In the genomic region with DNA sequence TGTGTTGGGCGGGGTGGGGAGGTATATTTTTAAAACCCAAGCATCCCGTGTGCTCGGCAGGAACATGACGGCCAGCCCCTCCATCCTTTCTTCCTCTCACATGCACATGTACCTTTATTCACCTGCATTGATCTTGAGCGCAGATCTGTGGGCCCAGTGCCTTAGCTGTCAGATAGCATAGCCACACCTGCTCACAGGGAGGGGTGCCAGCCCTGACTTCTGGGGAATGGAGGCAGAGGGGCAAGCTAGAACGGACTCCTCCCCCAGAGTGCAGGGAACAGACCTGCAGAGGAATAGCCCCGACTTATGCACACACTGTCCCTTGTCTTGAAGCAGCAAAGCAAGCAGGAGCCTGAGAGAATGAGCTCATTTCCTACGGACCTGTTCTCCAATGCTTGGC, we compare ENCODE assay signal across 2 cellular contexts.
TF ChIP-seq lines count a peak whose summit lies in the region.

No MANE protein-coding gene starts in this region.

TF ChIP-seq in GM23338, 12 proteins besides CTCF, POLR2A, EP300 and RAD21:
- TF ChIP-seq ZNF114 (CRISPR knock-in tag; IDR thresholded peaks at IDR 0.05) = no peak
- TF ChIP-seq, protein P1, sequence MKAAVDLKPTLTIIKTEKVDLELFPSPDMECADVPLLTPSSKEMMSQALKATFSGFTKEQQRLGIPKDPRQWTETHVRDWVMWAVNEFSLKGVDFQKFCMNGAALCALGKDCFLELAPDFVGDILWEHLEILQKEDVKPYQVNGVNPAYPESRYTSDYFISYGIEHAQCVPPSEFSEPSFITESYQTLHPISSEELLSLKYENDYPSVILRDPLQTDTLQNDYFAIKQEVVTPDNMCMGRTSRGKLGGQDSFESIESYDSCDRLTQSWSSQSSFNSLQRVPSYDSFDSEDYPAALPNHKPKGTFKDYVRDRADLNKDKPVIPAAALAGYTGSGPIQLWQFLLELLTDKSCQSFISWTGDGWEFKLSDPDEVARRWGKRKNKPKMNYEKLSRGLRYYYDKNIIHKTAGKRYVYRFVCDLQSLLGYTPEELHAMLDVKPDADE (IDR thresholded peaks at IDR 0.05) = no peak
- no peak for TF ChIP-seq POLR2AphosphoS5 (IDR thresholded peaks at IDR 0.05; ENCODE audit: low read depth)
- TF ChIP-seq STAT1 (IDR thresholded peaks at IDR 0.05; ENCODE audit: unreplicated experiment) = no peak
- no peak for TF ChIP-seq NANOG (IDR thresholded peaks at IDR 0.05; ENCODE audit: borderline replicate concordance)
- TF ChIP-seq EZH2phosphoT487 (IDR thresholded peaks at IDR 0.05; ENCODE audit: unreplicated experiment) = no peak
- no peak for TF ChIP-seq ZNF331 (CRISPR knock-in tag; IDR thresholded peaks at IDR 0.05; ENCODE audit: low read depth)
- no peak for TF ChIP-seq JUNB (IDR thresholded peaks at IDR 0.05; ENCODE audit: unreplicated experiment)
TF ChIP-seq in GM23338: peak in this region for 0.

TF ChIP-seq in K562, 482 proteins besides CTCF, POLR2A, EP300 and RAD21:
- TF ChIP-seq PHF21A (IDR thresholded peaks at IDR 0.05; ENCODE audit: borderline replicate concordance, low read depth) (no peak), SUPT5H (IDR thresholded peaks at IDR 0.05) (0 out of 2 replicates have a peak, but pooled peaks have one; percentile 39), POLR2AphosphoS5 (IDR thresholded peaks at IDR 0.05; ENCODE audit: control insufficient read depth, insufficient read depth, low read depth, low read length) (0 out of 2 replicates have a peak, but pooled peaks have one; percentile 17)
